ENCODE assay signal across 20 cellular contexts in genomic region chr11:9332655-9333054, GRCh38.
"Had no signal": no experiment of that assay in that cellular context is flagged by ENCODE, and none has a peak within 500 bp of the region (broad histone marks: within the 10 kb centered on the region; RNA-seq: fewer than 3 reads in every experiment).

No MANE protein-coding gene starts in this region.

- DNase-seq: colonic mucosa; cortex of kidney; effector CD8-positive, alpha-beta T cell; effector memory CD8-positive, alpha-beta T cell; endodermal cell; erythroblast; esophagus squamous epithelium; foreskin fibroblast; foreskin melanocyte; gastrocnemius medialis; glutamatergic neuron; head of caudate nucleus; heart right ventricle; hippocampal formation; left cardiac atrium; left ventricle myocardium superior; lower lobe of right lung; mesenchymal stem cell; mucosa of descending colon had no signal

- H3K27me3 ChIP-seq: colonic mucosa, esophagus squamous epithelium, gastrocnemius medialis, heart right ventricle had no signal

- ATAC-seq: effector memory CD8-positive, alpha-beta T cell; esophagus mucosa; gastrocnemius medialis; heart right ventricle; left cardiac atrium; left ventricle myocardium superior; lower lobe of right lung; mucosa of descending colon had no signal

- H3K4me1 ChIP-seq: colonic mucosa, esophagus squamous epithelium, gastrocnemius medialis, lower lobe of right lung had no signal

- H3K9me3 ChIP-seq: colonic mucosa, esophagus squamous epithelium, gastrocnemius medialis, heart right ventricle, lower lobe of right lung, mucosa of descending colon had no signal

- H3K4me3 ChIP-seq: colonic mucosa, esophagus squamous epithelium, gastrocnemius medialis, heart right ventricle, lower lobe of right lung, mucosa of descending colon had no signal

- H3K27ac ChIP-seq: colonic mucosa, esophagus squamous epithelium, gastrocnemius medialis, heart right ventricle, lower lobe of right lung had no signal

- H3K36me3 ChIP-seq: colonic mucosa, esophagus squamous epithelium, gastrocnemius medialis, heart right ventricle, lower lobe of right lung had no signal
